In the genomic region with DNA sequence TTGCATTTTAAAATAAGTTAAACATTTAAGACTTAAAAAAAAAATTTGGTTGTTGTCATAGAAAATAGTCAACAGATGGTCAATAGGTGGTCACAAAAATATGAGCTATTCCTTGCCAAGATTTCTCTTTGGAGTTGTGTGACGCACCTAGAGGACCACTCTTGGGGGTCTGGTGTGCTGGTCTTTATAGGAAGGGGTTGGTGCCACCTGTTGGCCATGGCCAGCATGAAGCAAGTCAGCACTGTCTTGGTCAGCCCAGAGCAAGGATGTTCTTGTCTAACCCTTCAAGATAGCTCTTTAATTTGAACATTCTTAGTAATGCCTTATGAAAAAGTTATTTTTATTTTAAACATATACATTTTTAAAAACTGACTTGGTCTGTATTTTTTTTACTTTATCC, we compare ENCODE assay signal across 1 cellular context.
TF ChIP-seq lines count a peak whose summit lies in the region.

No MANE protein-coding gene starts in this region.

TF ChIP-seq in HCT116, 20 proteins besides CTCF, POLR2A, EP300 and RAD21 (continued from another document):
- no peak for TF ChIP-seq POLR2AphosphoS5 (IDR thresholded peaks at IDR 0.05; ENCODE audit: low read depth, low read length)
- TF ChIP-seq SP1 (IDR thresholded peaks at IDR 0.05; ENCODE audit: low read depth) = no peak
- no peak for TF ChIP-seq ZNF274 (IDR thresholded peaks at IDR 0.05; ENCODE audit: low read depth, low read length)
- TF ChIP-seq ZFX (IDR thresholded peaks at IDR 0.05) = no peak
- TF ChIP-seq ELF1 (IDR thresholded peaks at IDR 0.05; ENCODE audit: borderline replicate concordance, low read depth) = no peak
- no peak for TF ChIP-seq CBX3 (IDR thresholded peaks at IDR 0.05; ENCODE audit: low read depth)
- no peak for TF ChIP-seq TCF7L2 (IDR thresholded peaks at IDR 0.05; ENCODE audit: borderline replicate concordance, extremely low read depth, insufficient read depth, insufficient read length)
- TF ChIP-seq, protein P1, sequence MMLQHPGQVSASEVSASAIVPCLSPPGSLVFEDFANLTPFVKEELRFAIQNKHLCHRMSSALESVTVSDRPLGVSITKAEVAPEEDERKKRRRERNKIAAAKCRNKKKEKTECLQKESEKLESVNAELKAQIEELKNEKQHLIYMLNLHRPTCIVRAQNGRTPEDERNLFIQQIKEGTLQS (IDR thresholded peaks at IDR 0.05) = no peak
- no peak for TF ChIP-seq SRF (IDR thresholded peaks at IDR 0.05; ENCODE audit: low read depth)
- no peak for TF ChIP-seq EZH2 (IDR thresholded peaks at IDR 0.05)
- TF ChIP-seq SIN3A (IDR thresholded peaks at IDR 0.05; ENCODE audit: low read depth) = no peak
- no peak for TF ChIP-seq YY1 (IDR thresholded peaks at IDR 0.05; ENCODE audit: extremely low read depth, insufficient replicate concordance, low read depth, low read length)
- no peak for TF ChIP-seq EZH2phosphoT487 (IDR thresholded peaks at IDR 0.05; ENCODE audit: borderline replicate concordance)
- no peak for TF ChIP-seq FOSL1 (IDR thresholded peaks at IDR 0.05; ENCODE audit: low read depth)
